ENCODE assay signal across 34 cellular contexts in genomic region chr4:135573251-135573650, GRCh38.
"Had no signal": no experiment of that assay in that cellular context is flagged by ENCODE, and none has a peak within 500 bp of the region (broad histone marks: within the 10 kb centered on the region; RNA-seq: fewer than 3 reads in every experiment).

No MANE protein-coding gene starts in this region.

- DNase-seq: Karpas-422, Kasumi-1, MG63, MM.1S, MV-4-11, NCI-H1048, NCI-H1092, NCI-H1092 treated with DMSO at 0.1 percent for 48 hours, NCI-H1105, NCI-H1105 treated with DMSO at 0.1 percent for 48 hours, NCI-H1417, NCI-H1417 treated with DMSO at 0.1 percent for 48 hours, NCI-H1436, NCI-H1436 treated with DMSO at 0.1 percent for 48 hours, NCI-H146, NCI-H1694, NCI-H1694 treated with DMSO at 0.1 percent for 48 hours, NCI-H187, NCI-H187 treated with DMSO at 0.1 percent for 48 hours, NCI-H1930, NCI-H2029, NCI-H2029 treated with DMSO at 0.1 percent for 48 hours, NCI-H2081, NCI-H2081 treated with DMSO at 0.1 percent for 48 hours, NCI-H2107, NCI-H2171, NCI-H2171 treated with DMSO at 0.1 percent for 48 hours, NCI-H2227 treated with DMSO at 0.1 percent for 48 hours, NCI-H226, NCI-H345, NCI-H446, NCI-H446 treated with DMSO at 0.1 percent for 48 hours, NCI-H510A, NCI-H510A treated with DMSO at 0.1 percent for 48 hours had no signal

- H3K36me3 ChIP-seq: MG63 had no signal

- H3K9me3 ChIP-seq: MG63 had no signal

- H3K27me3 ChIP-seq: MG63 had no signal

- H3K4me3 ChIP-seq: MG63 had no signal
